ENCODE assay signal across 8 cellular contexts in genomic region chr2:173354073-173354600, GRCh38. TPM values are rescaled to one million over a fixed set of nuclear protein-coding genes. Genes with fewer than 3 reads are reported as not detected.
DNase-seq lines count a peak whose midpoint lies in the region; ATAC-seq, FAIRE-seq and TF ChIP-seq lines count a peak whose summit lies in the region.

No MANE protein-coding gene starts in this region.

- peak; percentile 39 for DNase-seq in RCC 7860 (ENCODE audit: low spot score)
- no peak for DNase-seq in pancreas
- DNase-seq in erythroblast (lab: John Stamatoyannopoulos, UW), result no peak
- DNase-seq in COR-L47 (lab: John Stamatoyannopoulos, UW), result no peak

- FAIRE-seq in RCC 7860 (lab: Jason Lieb, UNC) (no peak), pancreas (lab: Jason Lieb, UNC) (no peak)

- peaks cover 13 to 69% (median 53%) of the 10 kb centered on the region in 10 experiments for H3K4me1 ChIP-seq in BLaER1 treated with 17β-estradiol and CSF1 and Interleukin-3, amounts not matched to agents 10 nM and 100 nM
- H3K4me1 ChIP-seq in esophagus (ENCODE audit: control insufficient read depth in 2 of 2, insufficient read depth in 2 of 2, low read length in 1 of 2) (peaks cover 5 to 10% of the 10 kb centered on the region in 2 donors), pancreas (peaks cover 5 to 6% (median 5%) of the 10 kb centered on the region in 3 donors)

- peak overlapping the region; percentile 67 to 96 (median 89) for H3K4me2 ChIP-seq in BLaER1 treated with 17β-estradiol and CSF1 and Interleukin-3, amounts not matched to agents 10 nM and 100 nM

- TF ChIP-seq POLR2A in erythroblast (IDR thresholded peaks at IDR 0.05; ENCODE audit: low read length), result no peak

- H3K36me3 ChIP-seq in BLaER1 treated with 17β-estradiol and CSF1 and Interleukin-3, amounts not matched to agents 10 nM and 100 nM, result peaks cover 0 to 27% (median 7%) of the 10 kb centered on the region in 11 experiments; a peak in 14 of 22 replicates
- H3K36me3 ChIP-seq in esophagus (ENCODE audit: control insufficient read depth in 2 of 2, insufficient read depth in 2 of 2, low read length in 1 of 2) (no peaks in the 10 kb centered on the region), pancreas (no peaks in the 10 kb centered on the region)

- peak overlapping the region; percentile 85 to 99 (median 97) for H3K9ac ChIP-seq in BLaER1 treated with 17β-estradiol and CSF1 and Interleukin-3, amounts not matched to agents 10 nM and 100 nM

- H4K20me1 ChIP-seq in BLaER1 treated with 17β-estradiol and CSF1 and Interleukin-3, amounts not matched to agents 10 nM and 100 nM, result peaks cover 0 to 34% (median 32%) of the 10 kb centered on the region in 11 experiments; a peak in 14 of 22 replicates

- H3K9me3 ChIP-seq in BLaER1 treated with 17β-estradiol and CSF1 and Interleukin-3, amounts not matched to agents 10 nM and 100 nM (replicated peaks in 1 of 11), result peaks cover 0 to 12% (median 6%) of the 10 kb centered on the region in 11 experiments; a peak in 11 of 22 replicates
- H3K9me3 ChIP-seq in esophagus (ENCODE audit: control insufficient read depth in 2 of 2, insufficient read depth in 1 of 2, low read depth in 1 of 2, low read length in 1 of 2) (no peaks in the 10 kb centered on the region), pancreas (no peaks in the 10 kb centered on the region)

- peak overlapping the region; percentile 69 to 91 (median 84) for H3K4me3 ChIP-seq in BLaER1 treated with 17β-estradiol and CSF1 and Interleukin-3, amounts not matched to agents 10 nM and 100 nM
- H3K4me3 ChIP-seq in esophagus (ENCODE audit: low read depth in 1 of 2, low read length in 2 of 2) (peak overlapping the region; percentile 70 to 78), pancreas (peak overlapping the region; percentile 40 to 71 (median 54))

- no peak for TF ChIP-seq CTCF in pancreas (IDR thresholded peaks at IDR 0.05)

- no peaks in the 10 kb centered on the region for H3K27me3 ChIP-seq in BLaER1 treated with 17β-estradiol and CSF1 and Interleukin-3, amounts not matched to agents 10 nM and 100 nM
- H3K27me3 ChIP-seq in esophagus (ENCODE audit: control insufficient read depth in 1 of 2, insufficient read depth in 2 of 2, low read length in 2 of 2) (peaks cover 3 to 4% of the 10 kb centered on the region in 2 donors), pancreas (peaks cover 0 to 18% (median 0%) of the 10 kb centered on the region in 4 donors)

- H3K27ac ChIP-seq in BLaER1 treated with 17β-estradiol and CSF1 and Interleukin-3, amounts not matched to agents 10 nM and 100 nM, result peak overlapping the region; percentile 86 to 100 (median 99)
- no peak overlapping the region for H3K27ac ChIP-seq in esophagus (ENCODE audit: low read depth in 2 of 2, low read length in 1 of 2)
- H3K27ac ChIP-seq in pancreas, result peak overlapping the region in 2 of 4 donors; percentile 61 to 65

- intact Hi-C loops in pancreas (cut with DNase I), result no loop called here

- 1 to 2% methylated on average over 21 of the region's 21 CpGs for WGBS in esophagus, 2 donors
- 4 to 5% methylated on average over 21 of the region's 21 CpGs for WGBS in pancreas, 2 donors

- ATAC-seq in GM18868 (IDR thresholded peaks at IDR 0.05; ENCODE audit: unreplicated experiment) (peak; percentile 43), HG03095 (IDR thresholded peaks at IDR 0.05; ENCODE audit: unreplicated experiment) (peak; percentile 40), pancreas (no peak)

RNA-seq across cellular contexts. Expression of gene CDCA7, which starts 0.5 kb away (rescaled TPM):
- polyA plus RNA-seq in esophagus, result 10 to 100 TPM; 15.1 to 20.0 TPM
- total RNA-seq in pancreas, result 1 to 10 TPM in 2 of 6 donors, under 1 TPM in 4; 0.28 to 2.5 (median 0.82) TPM
- polyA plus RNA-seq in pancreas, result under 1 TPM; 0.19 to 0.34 TPM

Comparison
In these comparisons a context has a peak if more than half of its experiments do, and no peak if none do; other contexts are left out.
1. H3K27ac ChIP-seq: peak in BLaER1 treated with 17β-estradiol and CSF1 and Interleukin-3, amounts not matched to agents 10 nM and 100 nM (11 of 11); none in esophagus (0 of 2).
2. ATAC-seq: peak in GM18868 (single experiment) and HG03095 (single experiment); none in pancreas (0 of 4).
3. RNA of gene CDCA7, which starts 0.5 kb away (polyA plus RNA-seq): 15.1 to 20.0 TPM in esophagus; 0.19 to 0.34 TPM in pancreas; every median in the first group is over 10 times any median in the second.
4. Peak in every context shown above with its lines, with median percentiles within 50 percentile points of each other: H3K4me3 ChIP-seq.